In genomic region chr22:36352775-36353507, GRCh38 we compare ENCODE assay signal across 1 cellular context.
TF ChIP-seq lines count a peak whose summit lies in the region.

No MANE protein-coding gene starts in this region.

TF ChIP-seq in HepG2, 621 proteins besides CTCF, POLR2A, EP300 and RAD21 (continued from another document and continues in another):
- no peak for TF ChIP-seq NKX3-1 (CRISPR knock-in tag; IDR thresholded peaks at IDR 0.05)
- TF ChIP-seq YY1 (IDR thresholded peaks at IDR 0.05; ENCODE audit: insufficient read depth, insufficient replicate concordance, low read depth, low read length) = no peak
- no peak for TF ChIP-seq ZHX1 (CRISPR knock-in tag; IDR thresholded peaks at IDR 0.05; ENCODE audit: low read depth)
- no peak for TF ChIP-seq EED (CRISPR knock-in tag; IDR thresholded peaks at IDR 0.05)
- no peak; the same call in 1 of the 2 replicates for TF ChIP-seq ZNF503 (CRISPR knock-in tag; IDR thresholded peaks at IDR 0.05)
- no peak for TF ChIP-seq SUZ12 (IDR thresholded peaks at IDR 0.05; ENCODE audit: low read depth, low read length)
- no peak for TF ChIP-seq CCAR2 (optimal IDR thresholded peaks at IDR 0.05; ENCODE audit: low read depth, low read length)
- no peak for TF ChIP-seq HNRNPLL (IDR thresholded peaks at IDR 0.05; ENCODE audit: low read depth, low read length, poor library complexity, severe bottlenecking)
- TF ChIP-seq RARG (CRISPR knock-in tag; IDR thresholded peaks at IDR 0.05; ENCODE audit: low read depth) = no peak
- TF ChIP-seq NR3C1 (CRISPR knock-in tag; IDR thresholded peaks at IDR 0.05) = no peak
- no peak for TF ChIP-seq ZNF564 (CRISPR knock-in tag; IDR thresholded peaks at IDR 0.05)
- TF ChIP-seq ZNF30 (CRISPR knock-in tag; IDR thresholded peaks at IDR 0.05) = no peak
- TF ChIP-seq MTA3 (CRISPR knock-in tag; IDR thresholded peaks at IDR 0.05) = no peak
- TF ChIP-seq MLLT10 (CRISPR knock-in tag; IDR thresholded peaks at IDR 0.05) = no peak
- TF ChIP-seq FOXM1 (CRISPR knock-in tag; IDR thresholded peaks at IDR 0.05) = no peak
- TF ChIP-seq IRX3 (CRISPR knock-in tag; IDR thresholded peaks at IDR 0.05; ENCODE audit: borderline replicate concordance, low read depth) = no peak
- no peak for TF ChIP-seq ZNF644 (CRISPR knock-in tag; IDR thresholded peaks at IDR 0.05; ENCODE audit: low read depth)
- no peak for TF ChIP-seq ZNF10 (CRISPR knock-in tag; IDR thresholded peaks at IDR 0.05; ENCODE audit: borderline replicate concordance, low read depth)
- TF ChIP-seq, protein P1, sequence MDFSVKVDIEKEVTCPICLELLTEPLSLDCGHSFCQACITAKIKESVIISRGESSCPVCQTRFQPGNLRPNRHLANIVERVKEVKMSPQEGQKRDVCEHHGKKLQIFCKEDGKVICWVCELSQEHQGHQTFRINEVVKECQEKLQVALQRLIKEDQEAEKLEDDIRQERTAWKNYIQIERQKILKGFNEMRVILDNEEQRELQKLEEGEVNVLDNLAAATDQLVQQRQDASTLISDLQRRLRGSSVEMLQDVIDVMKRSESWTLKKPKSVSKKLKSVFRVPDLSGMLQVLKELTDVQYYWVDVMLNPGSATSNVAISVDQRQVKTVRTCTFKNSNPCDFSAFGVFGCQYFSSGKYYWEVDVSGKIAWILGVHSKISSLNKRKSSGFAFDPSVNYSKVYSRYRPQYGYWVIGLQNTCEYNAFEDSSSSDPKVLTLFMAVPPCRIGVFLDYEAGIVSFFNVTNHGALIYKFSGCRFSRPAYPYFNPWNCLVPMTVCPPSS (IDR thresholded peaks at IDR 0.05) = no peak
- TF ChIP-seq, protein P2, sequence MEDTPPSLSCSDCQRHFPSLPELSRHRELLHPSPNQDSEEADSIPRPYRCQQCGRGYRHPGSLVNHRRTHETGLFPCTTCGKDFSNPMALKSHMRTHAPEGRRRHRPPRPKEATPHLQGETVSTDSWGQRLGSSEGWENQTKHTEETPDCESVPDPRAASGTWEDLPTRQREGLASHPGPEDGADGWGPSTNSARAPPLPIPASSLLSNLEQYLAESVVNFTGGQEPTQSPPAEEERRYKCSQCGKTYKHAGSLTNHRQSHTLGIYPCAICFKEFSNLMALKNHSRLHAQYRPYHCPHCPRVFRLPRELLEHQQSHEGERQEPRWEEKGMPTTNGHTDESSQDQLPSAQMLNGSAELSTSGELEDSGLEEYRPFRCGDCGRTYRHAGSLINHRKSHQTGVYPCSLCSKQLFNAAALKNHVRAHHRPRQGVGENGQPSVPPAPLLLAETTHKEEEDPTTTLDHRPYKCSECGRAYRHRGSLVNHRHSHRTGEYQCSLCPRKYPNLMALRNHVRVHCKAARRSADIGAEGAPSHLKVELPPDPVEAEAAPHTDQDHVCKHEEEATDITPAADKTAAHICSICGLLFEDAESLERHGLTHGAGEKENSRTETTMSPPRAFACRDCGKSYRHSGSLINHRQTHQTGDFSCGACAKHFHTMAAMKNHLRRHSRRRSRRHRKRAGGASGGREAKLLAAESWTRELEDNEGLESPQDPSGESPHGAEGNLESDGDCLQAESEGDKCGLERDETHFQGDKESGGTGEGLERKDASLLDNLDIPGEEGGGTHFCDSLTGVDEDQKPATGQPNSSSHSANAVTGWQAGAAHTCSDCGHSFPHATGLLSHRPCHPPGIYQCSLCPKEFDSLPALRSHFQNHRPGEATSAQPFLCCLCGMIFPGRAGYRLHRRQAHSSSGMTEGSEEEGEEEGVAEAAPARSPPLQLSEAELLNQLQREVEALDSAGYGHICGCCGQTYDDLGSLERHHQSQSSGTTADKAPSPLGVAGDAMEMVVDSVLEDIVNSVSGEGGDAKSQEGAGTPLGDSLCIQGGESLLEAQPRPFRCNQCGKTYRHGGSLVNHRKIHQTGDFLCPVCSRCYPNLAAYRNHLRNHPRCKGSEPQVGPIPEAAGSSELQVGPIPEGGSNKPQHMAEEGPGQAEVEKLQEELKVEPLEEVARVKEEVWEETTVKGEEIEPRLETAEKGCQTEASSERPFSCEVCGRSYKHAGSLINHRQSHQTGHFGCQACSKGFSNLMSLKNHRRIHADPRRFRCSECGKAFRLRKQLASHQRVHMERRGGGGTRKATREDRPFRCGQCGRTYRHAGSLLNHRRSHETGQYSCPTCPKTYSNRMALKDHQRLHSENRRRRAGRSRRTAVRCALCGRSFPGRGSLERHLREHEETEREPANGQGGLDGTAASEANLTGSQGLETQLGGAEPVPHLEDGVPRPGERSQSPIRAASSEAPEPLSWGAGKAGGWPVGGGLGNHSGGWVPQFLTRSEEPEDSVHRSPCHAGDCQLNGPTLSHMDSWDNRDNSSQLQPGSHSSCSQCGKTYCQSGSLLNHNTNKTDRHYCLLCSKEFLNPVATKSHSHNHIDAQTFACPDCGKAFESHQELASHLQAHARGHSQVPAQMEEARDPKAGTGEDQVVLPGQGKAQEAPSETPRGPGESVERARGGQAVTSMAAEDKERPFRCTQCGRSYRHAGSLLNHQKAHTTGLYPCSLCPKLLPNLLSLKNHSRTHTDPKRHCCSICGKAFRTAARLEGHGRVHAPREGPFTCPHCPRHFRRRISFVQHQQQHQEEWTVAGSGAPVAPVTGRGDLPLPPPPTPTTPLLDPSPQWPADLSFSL (CRISPR knock-in tag; IDR thresholded peaks at IDR 0.05) = no peak
- TF ChIP-seq, protein P3, sequence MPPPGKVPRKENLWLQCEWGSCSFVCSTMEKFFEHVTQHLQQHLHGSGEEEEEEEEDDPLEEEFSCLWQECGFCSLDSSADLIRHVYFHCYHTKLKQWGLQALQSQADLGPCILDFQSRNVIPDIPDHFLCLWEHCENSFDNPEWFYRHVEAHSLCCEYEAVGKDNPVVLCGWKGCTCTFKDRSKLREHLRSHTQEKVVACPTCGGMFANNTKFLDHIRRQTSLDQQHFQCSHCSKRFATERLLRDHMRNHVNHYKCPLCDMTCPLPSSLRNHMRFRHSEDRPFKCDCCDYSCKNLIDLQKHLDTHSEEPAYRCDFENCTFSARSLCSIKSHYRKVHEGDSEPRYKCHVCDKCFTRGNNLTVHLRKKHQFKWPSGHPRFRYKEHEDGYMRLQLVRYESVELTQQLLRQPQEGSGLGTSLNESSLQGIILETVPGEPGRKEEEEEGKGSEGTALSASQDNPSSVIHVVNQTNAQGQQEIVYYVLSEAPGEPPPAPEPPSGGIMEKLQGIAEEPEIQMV (CRISPR knock-in tag; IDR thresholded peaks at IDR 0.05; ENCODE audit: low read depth) = no peak
- no peak for TF ChIP-seq MXD4 (CRISPR knock-in tag; IDR thresholded peaks at IDR 0.05)
- TF ChIP-seq ZNF713 (CRISPR knock-in tag; IDR thresholded peaks at IDR 0.05) = no peak
- no peak for TF ChIP-seq ZNF776 (CRISPR knock-in tag; IDR thresholded peaks at IDR 0.05)
- TF ChIP-seq SP4 (CRISPR knock-in tag; IDR thresholded peaks at IDR 0.05) = peak; percentile 72
- no peak for TF ChIP-seq NFAT5 (CRISPR knock-in tag; IDR thresholded peaks at IDR 0.05)
- TF ChIP-seq ZNF562 (CRISPR knock-in tag; IDR thresholded peaks at IDR 0.05; ENCODE audit: borderline replicate concordance) = no peak
- no peak for TF ChIP-seq ZNF207 (IDR thresholded peaks at IDR 0.05; ENCODE audit: borderline replicate concordance)
- no peak for TF ChIP-seq ARNT (IDR thresholded peaks at IDR 0.05)
- no peak for TF ChIP-seq ZNF558 (CRISPR knock-in tag; IDR thresholded peaks at IDR 0.05; ENCODE audit: borderline replicate concordance)
- no peak for TF ChIP-seq PRPF4 (IDR thresholded peaks at IDR 0.05; ENCODE audit: low read depth, low read length, poor library complexity, severe bottlenecking)
- no peak for TF ChIP-seq GMEB2 (CRISPR knock-in tag; IDR thresholded peaks at IDR 0.05; ENCODE audit: low read depth)
- TF ChIP-seq, protein P4, sequence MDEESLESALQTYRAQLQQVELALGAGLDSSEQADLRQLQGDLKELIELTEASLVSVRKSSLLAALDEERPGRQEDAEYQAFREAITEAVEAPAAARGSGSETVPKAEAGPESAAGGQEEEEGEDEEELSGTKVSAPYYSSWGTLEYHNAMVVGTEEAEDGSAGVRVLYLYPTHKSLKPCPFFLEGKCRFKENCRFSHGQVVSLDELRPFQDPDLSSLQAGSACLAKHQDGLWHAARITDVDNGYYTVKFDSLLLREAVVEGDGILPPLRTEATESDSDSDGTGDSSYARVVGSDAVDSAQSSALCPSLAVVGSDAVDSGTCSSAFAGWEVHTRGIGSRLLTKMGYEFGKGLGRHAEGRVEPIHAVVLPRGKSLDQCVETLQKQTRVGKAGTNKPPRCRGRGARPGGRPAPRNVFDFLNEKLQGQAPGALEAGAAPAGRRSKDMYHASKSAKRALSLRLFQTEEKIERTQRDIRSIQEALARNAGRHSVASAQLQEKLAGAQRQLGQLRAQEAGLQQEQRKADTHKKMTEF (CRISPR knock-in tag; IDR thresholded peaks at IDR 0.05) = peak; percentile 63; the same call in 1 of the 2 replicates
- no peak for TF ChIP-seq RFX3 (CRISPR knock-in tag; IDR thresholded peaks at IDR 0.05)
- peak; percentile 84; the same call in 1 of the 2 replicates for TF ChIP-seq PHF21A (CRISPR knock-in tag; IDR thresholded peaks at IDR 0.05)
- peak; percentile 21 for TF ChIP-seq ZEB1 (IDR thresholded peaks at IDR 0.05; ENCODE audit: insufficient replicate concordance, low read depth)
- TF ChIP-seq ZNF343 (CRISPR knock-in tag; IDR thresholded peaks at IDR 0.05) = no peak
- no peak for TF ChIP-seq MYNN (CRISPR knock-in tag; IDR thresholded peaks at IDR 0.05; ENCODE audit: low read depth)
- no peak; the same call in 1 of the 2 replicates for TF ChIP-seq ZNF292 (CRISPR knock-in tag; IDR thresholded peaks at IDR 0.05; ENCODE audit: borderline replicate concordance, low read depth)
- TF ChIP-seq ZSCAN31 (CRISPR knock-in tag; IDR thresholded peaks at IDR 0.05; ENCODE audit: low read depth) = no peak
- TF ChIP-seq GLI4 (CRISPR knock-in tag; IDR thresholded peaks at IDR 0.05; ENCODE audit: borderline replicate concordance) = no peak
